ENCODE assay signal across 1 cellular context in the genomic region with DNA sequence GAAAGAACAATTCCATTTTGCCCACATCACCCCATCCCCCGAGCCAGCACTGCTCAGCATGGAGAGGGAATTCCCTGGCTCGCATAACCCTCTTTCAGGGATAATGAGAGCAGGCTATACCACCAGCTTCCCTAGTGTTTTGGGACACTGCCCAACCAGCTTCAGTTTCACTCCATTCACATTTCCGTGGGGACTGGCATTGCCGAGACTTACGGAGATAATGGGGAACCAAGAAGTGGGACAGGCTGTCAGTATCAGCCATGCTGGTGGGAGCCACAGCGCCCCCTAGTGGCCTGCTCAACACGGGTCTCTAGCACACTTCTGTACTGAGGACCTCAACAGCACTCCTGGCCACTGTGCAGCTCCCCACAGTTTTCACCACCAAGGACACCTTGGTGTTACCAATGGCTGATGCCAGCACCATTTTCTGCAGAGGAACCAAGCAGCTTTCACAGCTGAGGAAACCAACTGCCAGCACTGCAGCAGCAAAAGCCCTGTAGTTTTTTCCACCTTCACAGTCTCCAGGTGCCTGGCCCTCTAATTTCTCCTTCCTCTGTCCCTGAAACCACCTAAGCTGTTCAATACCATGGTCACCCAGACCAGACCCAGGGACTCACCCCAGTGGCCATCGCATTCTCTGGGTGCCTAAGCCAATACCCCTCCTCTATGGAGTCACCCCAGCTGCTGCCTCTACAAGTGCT.
TF ChIP-seq lines count a peak whose summit lies in the region.

No MANE protein-coding gene starts in this region.

TF ChIP-seq in HEK293, 187 proteins besides CTCF, POLR2A, EP300 and RAD21 (continued from another document):
- peak; percentile 48; the same call in 1 of the 2 replicates for TF ChIP-seq ZXDB (tag by site-specific recombination; IDR thresholded peaks at IDR 0.05)
- no peak for TF ChIP-seq ZNF488 (tag by site-specific recombination; IDR thresholded peaks at IDR 0.05)
- TF ChIP-seq ZNF341 (tag by site-specific recombination; IDR thresholded peaks at IDR 0.05; ENCODE audit: low read depth), result 0 out of 2 replicates have a peak, but pooled peaks have one; percentile 39
- peak; percentile 54 for TF ChIP-seq ZNF654 (tag by site-specific recombination; IDR thresholded peaks at IDR 0.05; ENCODE audit: low read depth)
- TF ChIP-seq YY1 (tag by site-specific recombination; IDR thresholded peaks at IDR 0.05), result 0 out of 2 replicates have a peak, but pooled peaks have one; percentile 48
- 0 out of 2 replicates have a peak, but pooled peaks have one; percentile 14 for TF ChIP-seq PATZ1 (tag by site-specific recombination; IDR thresholded peaks at IDR 0.05)
- TF ChIP-seq YY2 (tag by site-specific recombination; IDR thresholded peaks at IDR 0.05), result peak; percentile 77
- TF ChIP-seq, protein P1, sequence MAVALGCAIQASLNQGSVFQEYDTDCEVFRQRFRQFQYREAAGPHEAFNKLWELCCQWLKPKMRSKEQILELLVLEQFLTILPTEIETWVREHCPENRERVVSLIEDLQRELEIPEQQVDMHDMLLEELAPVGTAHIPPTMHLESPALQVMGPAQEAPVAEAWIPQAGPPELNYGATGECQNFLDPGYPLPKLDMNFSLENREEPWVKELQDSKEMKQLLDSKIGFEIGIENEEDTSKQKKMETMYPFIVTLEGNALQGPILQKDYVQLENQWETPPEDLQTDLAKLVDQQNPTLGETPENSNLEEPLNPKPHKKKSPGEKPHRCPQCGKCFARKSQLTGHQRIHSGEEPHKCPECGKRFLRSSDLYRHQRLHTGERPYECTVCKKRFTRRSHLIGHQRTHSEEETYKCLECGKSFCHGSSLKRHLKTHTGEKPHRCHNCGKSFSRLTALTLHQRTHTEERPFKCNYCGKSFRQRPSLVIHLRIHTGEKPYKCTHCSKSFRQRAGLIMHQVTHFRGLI (tag by site-specific recombination; IDR thresholded peaks at IDR 0.05), result peak; percentile 48; the same call in 1 of the 2 replicates
